23 cellular contexts compared by ENCODE assay signal in the genomic region with DNA sequence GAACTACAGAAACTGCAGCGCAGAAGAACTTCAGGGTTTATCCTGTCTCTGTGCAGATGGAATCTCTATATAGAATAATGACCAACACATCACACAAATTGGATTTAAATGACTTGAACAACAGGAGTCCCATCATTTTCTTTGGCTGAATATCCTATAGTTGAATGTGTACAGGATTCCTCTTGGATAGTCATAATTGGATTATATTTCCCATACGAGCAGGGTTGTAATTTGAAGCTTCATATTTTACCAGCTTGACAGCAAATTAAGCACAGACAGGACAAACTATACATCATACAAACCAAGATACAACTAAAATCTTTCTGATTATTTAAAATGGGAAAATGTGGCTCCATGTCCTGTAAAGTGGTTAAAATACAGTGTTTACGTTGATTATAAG.
DNase-seq lines count a peak whose midpoint lies in the region; ATAC-seq and TF ChIP-seq lines count a peak whose summit lies in the region.
"Had no signal": no experiment of that assay in that cellular context is flagged by ENCODE, and none has a peak within 500 bp of the region (broad histone marks: within the 10 kb centered on the region; RNA-seq: fewer than 3 reads in every experiment).

No MANE protein-coding gene starts in this region.

- intact Hi-C loops in heart right ventricle (cut with DNase I), result loop anchor here in 1 of 10 donors (10.0 kb wide), 1 partner anchor 191 kb away; a partner anchor contains a TSS
- intact Hi-C loops in tibial artery (cut with DNase I; ENCODE audit: low total_unique reads), result no loop called here

- ATAC-seq in heart right ventricle (no peak), HG02885 (IDR thresholded peaks at IDR 0.05; ENCODE audit: poor library complexity, unreplicated experiment) (no peak)
- ATAC-seq: HepG2, K562 had no signal

- H3K9me3 ChIP-seq in right atrium auricular region, result no peaks in the 10 kb centered on the region
- no peaks in the 10 kb centered on the region for H3K9me3 ChIP-seq in heart right ventricle
- H3K9me3 ChIP-seq in tibial artery, result no peaks in the 10 kb centered on the region
- H3K9me3 ChIP-seq: Caco-2, MG63, Peyer's patch had no signal

- H3K4me1 ChIP-seq in right atrium auricular region, result peaks cover 0 to 15% of the 10 kb centered on the region in 2 donors
- peaks cover 0 to 28% (median 10%) of the 10 kb centered on the region in 9 donors for H3K4me1 ChIP-seq in heart right ventricle
- peaks cover 0 to 56% (median 11%) of the 10 kb centered on the region in 4 donors for H3K4me1 ChIP-seq in tibial artery

- H3K4me3 ChIP-seq in right atrium auricular region (no peak overlapping the region), heart right ventricle (no peak overlapping the region), tibial artery (no peak overlapping the region)
- H3K4me3 ChIP-seq: BLaER1 treated with 17β-estradiol and CSF1 and Interleukin-3, amounts not matched to agents 10 nM and 100 nM; K562; MG63; Peyer's patch; SK-N-MC had no signal

- DNase-seq in NCI-H1694 treated with DMSO at 0.1 percent for 48 hours (lab: John Stamatoyannopoulos, UW) (peak; percentile 48), NCI-H1694 (lab: John Stamatoyannopoulos, UW) (no peak), right atrium auricular region (ENCODE audit: low spot score) (no peak), heart right ventricle (no peak), osteocyte (ENCODE audit: extremely low spot score, unreplicated experiment) (no peak), tibial artery (no peak)
- no peak for DNase-seq in activated naive CD4-positive, alpha-beta T cell (lab: John Stamatoyannopoulos, UW)
- DNase-seq: Caco-2; CD4-positive, alpha-beta memory T cell; DMS 273 treated with DMSO at 0.1 percent for 48 hours; DMS79 treated with DMSO at 0.1 percent for 48 hours; H7; MG63; NCI-H187 treated with DMSO at 0.1 percent for 48 hours; NCI-H774; Peyer's patch had no signal

- 86 to 91% methylated on average over 3 of the region's 3 CpGs for WGBS in heart right ventricle, 2 donors

- no peak overlapping the region for H3K4me3 Mint-ChIP-seq in osteocyte (ENCODE audit: unreplicated experiment)
- H3K4me3 Mint-ChIP-seq: CD4-positive, alpha-beta memory T cell had no signal

- TF ChIP-seq CTCF in right atrium auricular region (IDR thresholded peaks at IDR 0.05), result no peak
- TF ChIP-seq CTCF in heart right ventricle (IDR thresholded peaks at IDR 0.05), result no peak
- TF ChIP-seq CTCF in osteocyte (IDR thresholded peaks at IDR 0.05), result no peak
- TF ChIP-seq CTCF in tibial artery (IDR thresholded peaks at IDR 0.05), result no peak

- H3K4me1 Mint-ChIP-seq in osteocyte (ENCODE audit: unreplicated experiment), result peaks cover 42% of the 10 kb centered on the region
- H3K4me1 Mint-ChIP-seq: CD4-positive, alpha-beta memory T cell had no signal

- peaks cover 7% of the 10 kb centered on the region for H3K36me3 Mint-ChIP-seq in osteocyte (ENCODE audit: unreplicated experiment)
- H3K36me3 Mint-ChIP-seq: CD4-positive, alpha-beta memory T cell had no signal

- H3K27me3 ChIP-seq in right atrium auricular region, result no peaks in the 10 kb centered on the region
- no peaks in the 10 kb centered on the region for H3K27me3 ChIP-seq in heart right ventricle
- no peaks in the 10 kb centered on the region for H3K27me3 ChIP-seq in tibial artery
- H3K27me3 ChIP-seq: BLaER1 treated with 17β-estradiol and CSF1 and Interleukin-3, amounts not matched to agents 10 nM and 100 nM; MG63; Peyer's patch had no signal

- H3K27ac Mint-ChIP-seq in osteocyte (ENCODE audit: unreplicated experiment), result peak overlapping the region; percentile 68
- H3K27ac Mint-ChIP-seq: CD4-positive, alpha-beta memory T cell had no signal

- H3K27me3 Mint-ChIP-seq in osteocyte (ENCODE audit: unreplicated experiment), result no peaks in the 10 kb centered on the region

- H3K27ac ChIP-seq in right atrium auricular region, result peak overlapping the region; percentile 57 to 88
- H3K27ac ChIP-seq in heart right ventricle, result peak overlapping the region in 2 of 10 donors; percentile 5 to 84
- H3K27ac ChIP-seq in tibial artery, result peak overlapping the region; percentile 40 to 63
- H3K27ac ChIP-seq: 22Rv1; BLaER1 treated with 17β-estradiol and CSF1 and Interleukin-3, amounts not matched to agents 10 nM and 100 nM; HL-60; SK-N-MC had no signal

- no peaks in the 10 kb centered on the region for H3K9me3 Mint-ChIP-seq in osteocyte (ENCODE audit: unreplicated experiment)
- H3K9me3 Mint-ChIP-seq: CD4-positive, alpha-beta memory T cell had no signal

- no peaks in the 10 kb centered on the region for H3K36me3 ChIP-seq in right atrium auricular region
- H3K36me3 ChIP-seq in heart right ventricle, result no peaks in the 10 kb centered on the region
- no peaks in the 10 kb centered on the region for H3K36me3 ChIP-seq in tibial artery
- H3K36me3 ChIP-seq: MG63, Peyer's patch had no signal
